8 cellular contexts compared by ENCODE assay signal in the genomic region with DNA sequence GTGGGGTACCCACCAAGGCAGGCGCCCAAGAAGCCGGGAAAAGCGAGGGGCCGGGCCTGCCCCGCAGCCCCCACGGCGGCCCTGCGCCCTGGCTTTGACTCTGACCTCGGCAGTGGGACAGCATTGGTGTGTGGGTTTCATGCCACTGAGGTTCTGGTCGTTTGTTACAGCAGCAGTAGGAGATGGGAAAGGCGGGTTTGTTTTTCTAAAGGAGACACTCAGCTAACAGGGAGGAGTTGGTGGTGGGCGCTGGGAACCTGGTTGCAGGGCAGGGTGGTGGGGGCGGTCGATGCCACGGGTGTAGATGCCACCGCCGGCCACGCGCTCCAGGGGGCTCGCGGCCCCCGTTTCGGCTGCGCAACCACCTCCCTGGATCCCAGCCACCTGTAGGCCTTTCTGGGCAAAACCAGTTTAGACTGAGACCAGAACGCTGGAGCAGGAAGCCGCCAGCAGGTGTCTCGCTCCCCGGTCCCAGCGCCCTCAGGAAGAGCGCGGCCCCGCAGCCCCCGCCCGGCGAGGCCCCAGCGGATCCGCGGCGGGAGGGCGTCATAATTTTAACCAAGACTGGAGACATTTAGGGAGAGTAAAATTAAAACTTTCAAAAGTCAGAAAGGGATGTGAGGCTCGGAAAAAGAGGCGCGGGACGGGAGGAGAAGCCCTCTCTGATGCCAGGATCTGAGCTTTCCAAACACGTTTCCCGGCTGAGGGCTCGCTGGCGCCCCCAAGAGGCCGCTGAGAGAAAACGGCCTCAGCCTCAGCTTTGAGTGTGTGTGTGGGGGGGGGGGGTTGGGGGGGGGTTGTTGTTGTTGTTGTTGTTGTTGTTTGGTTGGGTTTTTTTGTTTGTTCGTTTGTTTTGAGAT. TPM values are rescaled to one million over a fixed set of nuclear protein-coding genes. Genes with fewer than 3 reads are reported as not detected.
DNase-seq lines count a peak whose midpoint lies in the region; ATAC-seq and TF ChIP-seq lines count a peak whose summit lies in the region.

No MANE protein-coding gene starts in this region.

- no peaks in the 10 kb centered on the region for H3K9me3 ChIP-seq in fibroblast of lung (ENCODE audit: control insufficient read depth, insufficient read depth, low read depth, low read length)
- H3K9me3 ChIP-seq in subcutaneous abdominal adipose tissue (ENCODE audit: control insufficient read depth in 5 of 5, low read length in 5 of 5) = no peaks in the 10 kb centered on the region

- no peaks in the 10 kb centered on the region for H3K9me3 Mint-ChIP-seq in natural killer cell treated with Interleukin-12 subunit alpha and Interleukin-12 subunit beta and Interleukin-15 and Interleukin-18, amount 100 ng/mL, for 72 hours

- ATAC-seq in natural killer cell treated with Interleukin-12 subunit alpha and Interleukin-12 subunit beta and Interleukin-15 and Interleukin-18, amount 100 ng/mL, for 72 hours = peak in 1 of 2 donors; percentile 69

- peak overlapping the region; percentile 66 for H2AFZ ChIP-seq in fibroblast of lung (ENCODE audit: low read length)

- H3K36me3 Mint-ChIP-seq in natural killer cell treated with Interleukin-12 subunit alpha and Interleukin-12 subunit beta and Interleukin-15 and Interleukin-18, amount 100 ng/mL, for 72 hours = no peaks in the 10 kb centered on the region

- no peaks in the 10 kb centered on the region for H3K79me2 ChIP-seq in fibroblast of lung (ENCODE audit: control insufficient read depth, insufficient read depth, low read length)

- H3K4me3 ChIP-seq in fibroblast of lung (replicated peaks in 1 of 4; ENCODE audit: control extremely low read depth in 1 of 4, insufficient read depth in 1 of 4, low read depth in 3 of 4, low read length in 4 of 4) = peak overlapping the region; percentile 53 to 68 (median 60)
- H3K4me3 ChIP-seq in subcutaneous abdominal adipose tissue (ENCODE audit: low read depth in 1 of 5, low read length in 5 of 5) = peak overlapping the region; percentile 35 to 59 (median 57)

- H3K27ac ChIP-seq in fibroblast of lung (ENCODE audit: insufficient read depth, low read length) (peak overlapping the region; percentile 57), subcutaneous abdominal adipose tissue (ENCODE audit: low read depth, low read length) (peak overlapping the region; percentile 62)

- TF ChIP-seq CTCF in fibroblast of lung (conservative IDR thresholded peaks at IDR 0.05 in 1 of 2, IDR thresholded peaks at IDR 0.05 in 1 of 2; ENCODE audit: low read depth in 1 of 2, low read length in 2 of 2) = peak; percentile 59 to 69

- peak; percentile 73 for DNase-seq in Ammon's horn (ENCODE audit: low spot score)
- peak; percentile 75 for DNase-seq in GM19240 (ENCODE audit: insufficient read length, low spot score)
- DNase-seq in HS-27A (ENCODE audit: low read depth) = peak; percentile 79
- DNase-seq in NOMO-1 treated with dmso at 0.1 percent for 144 hours (lab: John Stamatoyannopoulos, UW; ENCODE audit: unreplicated experiment) = peak; percentile 51
- DNase-seq in activated T-cell treated with anti-CD3 and anti-CD28 coated beads for 4 hours = peak; percentile 43
- DNase-seq in fibroblast of lung (ENCODE audit: low read depth in 2 of 2) = peak; percentile 73 to 81
- no peak for DNase-seq in natural killer cell treated with Interleukin-12 subunit alpha and Interleukin-12 subunit beta and Interleukin-15 and Interleukin-18, amount 100 ng/mL, for 72 hours (ENCODE audit: low spot score)

- peak overlapping the region; percentile 72 for H3K9ac ChIP-seq in fibroblast of lung (ENCODE audit: insufficient read depth, low read length)
- peak overlapping the region in 4 of 5 donors; percentile 40 to 64 (median 64) for H3K9ac ChIP-seq in subcutaneous abdominal adipose tissue (ENCODE audit: low read length in 5 of 5)

- H4K20me1 ChIP-seq in fibroblast of lung (ENCODE audit: control insufficient read depth, extremely low read depth, insufficient read depth, low read length) = no peaks in the 10 kb centered on the region

- H3K4me1 ChIP-seq in fibroblast of lung (ENCODE audit: control insufficient read depth, extremely low read depth, insufficient read depth, low read length) (no peaks in the 10 kb centered on the region), subcutaneous abdominal adipose tissue (ENCODE audit: control insufficient read depth in 5 of 5, insufficient read depth in 5 of 5, low read length in 5 of 5) (peaks cover 0 to 8% (median 5%) of the 10 kb centered on the region in 5 donors)

- peaks cover 0 to 3% of the 10 kb centered on the region in 2 donors for H3K27me3 Mint-ChIP-seq in natural killer cell treated with Interleukin-12 subunit alpha and Interleukin-12 subunit beta and Interleukin-15 and Interleukin-18, amount 100 ng/mL, for 72 hours

- H3K4me2 ChIP-seq in fibroblast of lung (ENCODE audit: extremely low read depth, insufficient read depth, low read length) = peak overlapping the region; percentile 66

- peak overlapping the region; percentile 47 for H3K4me3 Mint-ChIP-seq in natural killer cell treated with Interleukin-12 subunit alpha and Interleukin-12 subunit beta and Interleukin-15 and Interleukin-18, amount 100 ng/mL, for 72 hours

- H3K36me3 ChIP-seq in fibroblast of lung (ENCODE audit: control insufficient read depth, insufficient read depth, low read length) (no peaks in the 10 kb centered on the region), subcutaneous abdominal adipose tissue (ENCODE audit: control insufficient read depth in 5 of 5, insufficient read depth in 5 of 5, low read length in 5 of 5) (peaks cover 0 to 34% (median 22%) of the 10 kb centered on the region in 5 donors)

- H3K27ac Mint-ChIP-seq in natural killer cell treated with Interleukin-12 subunit alpha and Interleukin-12 subunit beta and Interleukin-15 and Interleukin-18, amount 100 ng/mL, for 72 hours = no peak overlapping the region

- H3K4me1 Mint-ChIP-seq in natural killer cell treated with Interleukin-12 subunit alpha and Interleukin-12 subunit beta and Interleukin-15 and Interleukin-18, amount 100 ng/mL, for 72 hours (ENCODE audit: low read depth in 2 of 2) = peaks cover 0 to 3% of the 10 kb centered on the region in 2 donors

- H3K27me3 ChIP-seq in fibroblast of lung (ENCODE audit: control insufficient read depth, insufficient read depth, low read length) (no peaks in the 10 kb centered on the region), subcutaneous abdominal adipose tissue (ENCODE audit: control insufficient read depth in 5 of 5, insufficient read depth in 4 of 5, low read length in 5 of 5) (no peaks in the 10 kb centered on the region)

RNA-seq across cellular contexts. Expression of a gene that starts 17.4 kb away (rescaled TPM):
- 0.26 and 1.7 TPM in 2 replicates for total RNA-seq in fibroblast of lung
- 0.12 and 0.21 TPM in 2 replicates for polyA plus RNA-seq in fibroblast of lung
- polyA plus RNA-seq in fibroblast of lung (2012) = 0.22 and 0.33 TPM in 2 replicates
- polyA minus RNA-seq in fibroblast of lung (ENCODE audit: low replicate concordance) = not detected in 2 replicates
- not detected for total RNA-seq in natural killer cell treated with Interleukin-12 subunit alpha and Interleukin-12 subunit beta and Interleukin-15 and Interleukin-18, amount 100 ng/mL, for 72 hours

RNA-seq across cellular contexts. Expression of a gene that starts 36.4 kb away (rescaled TPM):
- 269 and 408 TPM in 2 replicates for total RNA-seq in fibroblast of lung
- 549 and 646 TPM in 2 replicates for polyA plus RNA-seq in fibroblast of lung
- polyA plus RNA-seq in fibroblast of lung (2012) = 613 and 673 TPM in 2 replicates
- 453 and 575 TPM in 2 replicates for polyA minus RNA-seq in fibroblast of lung (ENCODE audit: low replicate concordance)
- total RNA-seq in natural killer cell treated with Interleukin-12 subunit alpha and Interleukin-12 subunit beta and Interleukin-15 and Interleukin-18, amount 100 ng/mL, for 72 hours = 1 to 10 TPM; 3.7 to 7.3 TPM

Comparison
In these comparisons a context has a peak if more than half of its experiments do, and no peak if none do; other contexts are left out.
1. RNA of a gene that starts 36.4 kb away (total RNA-seq): 269 to 408 TPM in fibroblast of lung; 3.7 to 7.3 TPM in natural killer cell treated with Interleukin-12 subunit alpha and Interleukin-12 subunit beta and Interleukin-15 and Interleukin-18, amount 100 ng/mL, for 72 hours; every median in the first group is over 10 times any median in the second.